9 cellular contexts compared by ENCODE assay signal in genomic region chr4:137531121-137531520, GRCh38. TPM values are rescaled to one million over a fixed set of nuclear protein-coding genes. Genes with fewer than 3 reads are reported as not detected.
DNase-seq lines count a peak whose midpoint lies in the region; ATAC-seq and TF ChIP-seq lines count a peak whose summit lies in the region.
"Had no signal": no experiment of that assay in that cellular context is flagged by ENCODE, and none has a peak within 500 bp of the region (broad histone marks: within the 10 kb centered on the region; RNA-seq: fewer than 3 reads in every experiment).

No MANE protein-coding gene starts in this region.

- H3K36me3 ChIP-seq in BE2C = peaks cover 36% of the 10 kb centered on the region

- TF ChIP-seq CTCF in BE2C (IDR thresholded peaks at IDR 0.05; ENCODE audit: low read depth, low read length) = peak; percentile 67

- H3K4me1 ChIP-seq in BE2C = 0 out of 2 replicates have a peak, but pooled peaks cover 3% of the 10 kb centered on the region

- H3K27me3 ChIP-seq in BE2C = no peaks in the 10 kb centered on the region

- H3K9me3 ChIP-seq in BE2C = no peaks in the 10 kb centered on the region

- H3K4me3 ChIP-seq in BE2C (ENCODE audit: low read depth, low read length) = peak overlapping the region; percentile 91

- peak; percentile 37 for DNase-seq in BE2C
- peak; percentile 11 for DNase-seq in RPMI7951 (ENCODE audit: low read depth)
- DNase-seq in Right ventricle myocardium superior = no peak
- DNase-seq in pons (ENCODE audit: low spot score) = peak; percentile 64
- DNase-seq in activated T-cell treated with anti-CD3 and anti-CD28 coated beads, Interleukin-2, amount 50 U/mL, for 48 hours = no peak
- no peak for DNase-seq in stimulated activated CD4-positive, alpha-beta T cell treated with anti-CD3 and anti-CD28 coated beads, Interleukin-2, amount 100 ng/mL, for 48 hours
- DNase-seq in iPS-NIHi11 (ENCODE audit: low spot score) = no peak
- DNase-seq: stimulated activated CD4-positive, alpha-beta T cell treated with anti-CD3 and anti-CD28 coated beads, Interleukin-12 subunit alpha, Interleukin-12 subunit beta, amount 100 ng/mL, for 4 hours had no signal

- intact Hi-C loops in Right ventricle myocardium superior (cut with DNase I) = no loop called here

- ATAC-seq in Right ventricle myocardium superior (ENCODE audit: poor library complexity) (peak; percentile 40), HG03378 (IDR thresholded peaks at IDR 0.05; ENCODE audit: unreplicated experiment) (no peak)

RNA-seq across cellular contexts. Expression of gene PCDH18, which starts 1.2 kb away (rescaled TPM):
- 65.4 TPM for polyA plus RNA-seq in BE2C (2012; ENCODE audit: insufficient read depth, insufficient read length, low read depth)
- total RNA-seq in RPMI7951 (2014; rRNA removed; shearing (Covaris generic)) = 6.8 and 8.9 TPM in 2 replicates
- total RNA-seq in Right ventricle myocardium superior = 5.0 TPM

Comparison
In these comparisons a context has a peak if more than half of its experiments do, and no peak if none do; other contexts are left out.
1. DNase-seq: peak in BE2C (single experiment), RPMI7951 (single experiment) and pons (single experiment); none in Right ventricle myocardium superior (single experiment), activated T-cell treated with anti-CD3 and anti-CD28 coated beads, Interleukin-2, amount 50 U/mL, for 48 hours (0 of 2), stimulated activated CD4-positive, alpha-beta T cell treated with anti-CD3 and anti-CD28 coated beads, Interleukin-2, amount 100 ng/mL, for 48 hours (0 of 2) and iPS-NIHi11 (single experiment).